In the genomic region with DNA sequence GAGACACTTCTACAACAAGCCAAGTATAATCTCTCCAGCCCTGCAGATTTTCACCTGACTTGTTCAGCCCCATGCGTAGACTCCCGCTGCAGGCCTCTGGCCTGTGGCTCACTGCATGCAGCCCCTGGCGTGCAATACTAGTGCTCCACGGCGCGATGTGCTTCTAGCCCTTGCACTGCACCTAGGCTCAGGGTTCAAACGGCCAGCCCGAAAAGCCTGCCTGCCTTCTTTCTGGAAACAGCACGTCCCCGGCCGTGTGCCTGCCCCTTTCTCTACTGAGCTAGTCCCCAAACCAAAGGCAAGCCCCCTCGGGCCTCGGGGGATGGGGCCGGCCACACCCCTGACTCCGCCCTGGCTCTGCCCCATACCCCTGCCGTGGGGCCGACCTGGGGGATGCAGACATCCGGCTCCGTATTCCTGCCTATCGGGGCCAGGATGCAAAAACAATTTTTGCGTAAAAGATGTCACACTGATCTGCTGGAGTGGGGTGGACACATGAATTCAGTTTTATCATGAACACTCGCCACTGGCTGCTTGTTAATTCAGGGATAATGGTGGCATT, we compare ENCODE assay signal across 13 cellular contexts. TPM values are rescaled to one million over a fixed set of nuclear protein-coding genes. Genes with fewer than 3 reads are reported as not detected.
DNase-seq lines count a peak whose midpoint lies in the region; ATAC-seq and TF ChIP-seq lines count a peak whose summit lies in the region.
"Had no signal": no experiment of that assay in that cellular context is flagged by ENCODE, and none has a peak within 500 bp of the region (broad histone marks: within the 10 kb centered on the region; RNA-seq: fewer than 3 reads in every experiment).

No MANE protein-coding gene starts in this region.

- peak; percentile 47 for DNase-seq in ELF-1 (ENCODE audit: low read depth, low spot score)
- no peak for DNase-seq in T-cell
- no peak for DNase-seq in hepatocyte (ENCODE audit: low spot score)
- peak; percentile 88 for DNase-seq in osteoblast (ENCODE audit: insufficient read length, low spot score, missing footprints)
- no peak for DNase-seq in stimulated activated CD8-positive, alpha-beta memory T cell treated with anti-CD3 and anti-CD28 coated beads, Interleukin-4, amount 100 ng/mL, for 48 hours
- DNase-seq in left lung, result no peak
- DNase-seq: activated naive CD4-positive, alpha-beta T cell treated with anti-CD3 and anti-CD28 coated beads, Interleukin-2, amount 50 U/mL, for 16 hours; Caco-2; NCI-H1105; NCI-H345; PC-3 had no signal

- H3K27ac ChIP-seq in hepatocyte (no peak overlapping the region), osteoblast (ENCODE audit: low read depth, low read length) (no peak overlapping the region), left lung (no peak overlapping the region)

- H2AFZ ChIP-seq in hepatocyte (no peak overlapping the region), osteoblast (ENCODE audit: low read length) (no peak overlapping the region)

- H3K27me3 ChIP-seq in hepatocyte (no peaks in the 10 kb centered on the region), osteoblast (ENCODE audit: insufficient read depth, low read length) (peaks cover 15% of the 10 kb centered on the region), left lung (peaks cover 0 to 8% of the 10 kb centered on the region in 2 donors)

- POLR2A ChIA-PET in T-cell (lab: Charles Lee), result no interaction called here

- no peaks in the 10 kb centered on the region for H3K4me1 ChIP-seq in hepatocyte (ENCODE audit: insufficient read depth)
- H3K4me1 ChIP-seq in osteoblast (ENCODE audit: insufficient read depth, low read length), result no peaks in the 10 kb centered on the region
- no peaks in the 10 kb centered on the region for H3K4me1 ChIP-seq in left lung
- H3K4me1 ChIP-seq: Caco-2 had no signal

- TF ChIP-seq CTCF in hepatocyte (IDR thresholded peaks at IDR 0.05; ENCODE audit: poor library complexity) (no peak), osteoblast (IDR thresholded peaks at IDR 0.05; ENCODE audit: extremely low read depth, low read depth, low read length) (no peak), left lung (IDR thresholded peaks at IDR 0.05) (no peak)

- H3K36me3 Mint-ChIP-seq in T-cell, result peaks cover 5% of the 10 kb centered on the region

- H3K27ac Mint-ChIP-seq in T-cell, result peak overlapping the region; percentile 41 to 74
- H3K27ac Mint-ChIP-seq: T-helper 1 cell treated with Interleukin-12 subunit alpha and Interleukin-12 subunit beta and Interleukin-4 antibody, amounts not matched to agents 30 μg/mL and 1 μg/mL, for 36 hours had no signal

- H3K4me2 ChIP-seq in hepatocyte, result peak overlapping the region; percentile 49
- H3K4me2 ChIP-seq in osteoblast (ENCODE audit: insufficient read depth, low read length), result no peak overlapping the region

- H3K4me1 Mint-ChIP-seq in T-cell, result peaks cover 16 to 22% (median 19%) of the 10 kb centered on the region in 3 donors

- H3K79me2 ChIP-seq in hepatocyte (no peaks in the 10 kb centered on the region), osteoblast (ENCODE audit: insufficient read depth, low read length) (no peaks in the 10 kb centered on the region)

- intact Hi-C loops in left lung (cut with DNase I), result no loop called here

- no peaks in the 10 kb centered on the region for H3K36me3 ChIP-seq in hepatocyte (replicated peaks; ENCODE audit: insufficient read depth, low read depth)
- H3K36me3 ChIP-seq in osteoblast (ENCODE audit: insufficient read depth, low read length), result peaks cover 14% of the 10 kb centered on the region
- H3K36me3 ChIP-seq in left lung, result peaks cover 0 to 34% of the 10 kb centered on the region in 2 donors

- H3K4me3 Mint-ChIP-seq in T-cell, result peak overlapping the region in 1 of 3 donors; percentile 25
- H3K4me3 Mint-ChIP-seq: T-helper 1 cell treated with Interleukin-12 subunit alpha and Interleukin-12 subunit beta and Interleukin-4 antibody, amounts not matched to agents 30 μg/mL and 1 μg/mL, for 36 hours had no signal

- ATAC-seq in T-cell (replicated peaks in 1 of 4) (peak; percentile 28 to 54 (median 36)), GM21717 (IDR thresholded peaks at IDR 0.05; ENCODE audit: unreplicated experiment) (no peak), left lung (no peak)
- ATAC-seq: PC-3 had no signal

- WGBS in hepatocyte (ENCODE audit: low lambda C conversion rate, missing lambda C conversion rate), result 42% methylated on average over 22 of the region's 22 CpGs

- H3K27me3 Mint-ChIP-seq in T-cell, result no peaks in the 10 kb centered on the region

- CTCF ChIA-PET in T-cell (lab: Charles Lee), result no interaction called here

- no peaks in the 10 kb centered on the region for H3K9me3 Mint-ChIP-seq in T-cell
- H3K9me3 Mint-ChIP-seq: T-helper 1 cell treated with Interleukin-12 subunit alpha and Interleukin-12 subunit beta and Interleukin-4 antibody, amounts not matched to agents 30 μg/mL and 1 μg/mL, for 36 hours had no signal

- H4K20me1 ChIP-seq in hepatocyte (ENCODE audit: insufficient read depth, poor library complexity, severe bottlenecking) (no peaks in the 10 kb centered on the region), osteoblast (ENCODE audit: insufficient read depth, low read length) (peaks cover 3% of the 10 kb centered on the region)

- no peaks in the 10 kb centered on the region for H3K9me2 ChIP-seq in hepatocyte (replicated peaks; ENCODE audit: insufficient read depth)

- H3K4me3 ChIP-seq in hepatocyte, result no peak overlapping the region
- H3K4me3 ChIP-seq in osteoblast (ENCODE audit: insufficient read depth, low read length), result no peak overlapping the region
- no peak overlapping the region for H3K4me3 ChIP-seq in left lung

- H3K9me3 ChIP-seq in hepatocyte (ENCODE audit: low read depth) (no peaks in the 10 kb centered on the region), osteoblast (ENCODE audit: low read depth, low read length) (no peaks in the 10 kb centered on the region), left lung (no peaks in the 10 kb centered on the region)
- H3K9me3 ChIP-seq: Caco-2 had no signal

RNA-seq across cellular contexts. Expression of a gene that starts 26.3 kb away (rescaled TPM):
- total RNA-seq in T-cell (100 to 1,000 TPM in 2 of 5 donors, 10 to 100 TPM in 3; 82.5 to 144 (median 92.2) TPM), hepatocyte (16.6 and 17.7 TPM in 2 replicates), osteoblast (33.0 and 36.2 TPM in 2 replicates), left lung (10 to 100 TPM; 32.6 to 43.5 TPM)
- polyA plus RNA-seq in hepatocyte, result 12.9 and 13.1 TPM in 2 replicates

Comparison
In these comparisons a context has a peak if more than half of its experiments do, and no peak if none do; other contexts are left out.
1. DNase-seq: peak in ELF-1 (single experiment) and osteoblast (single experiment); none in T-cell (0 of 34), hepatocyte (single experiment), stimulated activated CD8-positive, alpha-beta memory T cell treated with anti-CD3 and anti-CD28 coated beads, Interleukin-4, amount 100 ng/mL, for 48 hours (single experiment) and left lung (0 of 2).
2. ATAC-seq: peak in T-cell (4 of 4); none in GM21717 (single experiment) and left lung (single experiment).